ENCODE assay signal across 1 cellular context in genomic region chr4:20395160-20395773, GRCh38.
TF ChIP-seq lines count a peak whose summit lies in the region.

No MANE protein-coding gene starts in this region.

TF ChIP-seq in GM23338, 12 proteins besides CTCF, POLR2A, EP300 and RAD21 (continued from another document):
- TF ChIP-seq REST (IDR thresholded peaks at IDR 0.05; ENCODE audit: unreplicated experiment) (no peak), ZNF114 (CRISPR knock-in tag; IDR thresholded peaks at IDR 0.05) (no peak), NANOG (IDR thresholded peaks at IDR 0.05; ENCODE audit: borderline replicate concordance) (no peak), EZH2phosphoT487 (IDR thresholded peaks at IDR 0.05; ENCODE audit: unreplicated experiment) (no peak), JUNB (IDR thresholded peaks at IDR 0.05; ENCODE audit: unreplicated experiment) (no peak), EZH2 (IDR thresholded peaks at IDR 0.05; ENCODE audit: low read depth, unreplicated experiment) (no peak), ETS1 (IDR thresholded peaks at IDR 0.05) (no peak)
